In the genomic region with DNA sequence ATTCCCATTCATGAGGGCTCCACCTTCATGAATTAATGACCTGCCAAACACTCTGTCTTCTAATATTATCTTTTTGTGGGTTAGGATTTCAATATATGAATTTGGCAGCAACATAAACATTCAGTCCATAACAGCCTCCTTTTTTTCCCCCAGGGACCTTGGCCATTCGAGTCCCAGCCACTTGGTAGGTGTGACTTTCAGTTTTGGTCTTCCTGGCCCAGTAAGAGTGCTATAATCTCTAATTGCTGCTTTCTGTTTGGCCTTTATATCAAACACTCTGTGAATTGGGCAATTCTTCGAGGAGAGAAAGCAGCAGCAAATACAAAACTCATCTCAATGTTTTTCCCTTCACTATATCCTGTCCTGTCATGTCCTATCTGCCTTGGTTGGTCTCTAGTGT, we compare ENCODE assay signal across 20 cellular contexts. TPM values are rescaled to one million over a fixed set of nuclear protein-coding genes. Genes with fewer than 3 reads are reported as not detected.
A peak's percentile ranks its signal among the peaks of the same experiment; 100 is the strongest.
DNase-seq lines count a peak whose midpoint lies in the region; ATAC-seq, FAIRE-seq and TF ChIP-seq lines count a peak whose summit lies in the region.
"Had no signal": no experiment of that assay in that cellular context is flagged by ENCODE, and none has a peak within 500 bp of the region (broad histone marks: within the 10 kb centered on the region; RNA-seq: fewer than 3 reads in every experiment).

No MANE protein-coding gene starts in this region.

- H3K36me3 ChIP-seq in small intestine (ENCODE audit: control insufficient read depth in 2 of 2, insufficient read depth in 2 of 2, low read length in 2 of 2) (no peaks in the 10 kb centered on the region), sigmoid colon (no peaks in the 10 kb centered on the region)
- H3K36me3 ChIP-seq: HAP-1 had no signal

- no peak for TF ChIP-seq EP300 in sigmoid colon (IDR thresholded peaks at IDR 0.05)

- ATAC-seq in GM18511 (IDR thresholded peaks at IDR 0.05; ENCODE audit: unreplicated experiment) (peak; percentile 73), GM21381 (IDR thresholded peaks at IDR 0.05; ENCODE audit: unreplicated experiment) (peak; percentile 57), HG03342 (IDR thresholded peaks at IDR 0.05; ENCODE audit: unreplicated experiment) (peak; percentile 59)
- ATAC-seq: A549, PC-3 had no signal

- no peak overlapping the region for H3K27ac ChIP-seq in small intestine (ENCODE audit: low read depth in 1 of 2, low read length in 1 of 2)
- no peak overlapping the region for H3K27ac ChIP-seq in sigmoid colon
- H3K27ac ChIP-seq: A549, GM23248 had no signal

- TF ChIP-seq POLR2A in sigmoid colon (IDR thresholded peaks at IDR 0.05) = no peak

- WGBS in small intestine, 3 donors = 14 to 26% (median 25%) methylated on average over 2 of the region's 2 CpGs
- WGBS in sigmoid colon, 2 donors = 26 to 74% methylated on average over 2 of the region's 2 CpGs

- no peaks in the 10 kb centered on the region for H3K9me3 ChIP-seq in small intestine (ENCODE audit: control insufficient read depth, low read depth)
- no peaks in the 10 kb centered on the region for H3K9me3 ChIP-seq in sigmoid colon
- H3K9me3 ChIP-seq: A549, HAP-1 had no signal

- intact Hi-C loops in sigmoid colon (cut with DNase I) = no loop called here

- no peak for FAIRE-seq in small intestine (lab: Jason Lieb, UNC)
- FAIRE-seq: GM12891 had no signal

- DNase-seq in small intestine (peak; percentile 18), DMS114 treated with DMSO at 0.1 percent for 48 hours (lab: John Stamatoyannopoulos, UW; ENCODE audit: unreplicated experiment) (no peak), sigmoid colon (no peak), NCI-H2227 (lab: John Stamatoyannopoulos, UW; ENCODE audit: unreplicated experiment) (no peak)
- DNase-seq: DMS79, GM23248, Karpas-422, NCI-H1694 treated with DMSO at 0.1 percent for 48 hours, NCI-H2081 treated with DMSO at 0.1 percent for 48 hours, NCI-H446 treated with DMSO at 0.1 percent for 48 hours, NCI-H526 treated with DMSO at 0.1 percent for 48 hours, PC-3, SHP77, T1000 had no signal

- no peaks in the 10 kb centered on the region for H3K4me1 ChIP-seq in small intestine (ENCODE audit: control insufficient read depth in 2 of 2, insufficient read depth in 1 of 2, low read depth in 1 of 2, low read length in 1 of 2)
- no peaks in the 10 kb centered on the region for H3K4me1 ChIP-seq in sigmoid colon
- H3K4me1 ChIP-seq: A549, HAP-1 had no signal

- H3K27me3 ChIP-seq in small intestine (ENCODE audit: control insufficient read depth in 2 of 2, insufficient read depth in 2 of 2, low read length in 2 of 2) = no peaks in the 10 kb centered on the region
- no peaks in the 10 kb centered on the region for H3K27me3 ChIP-seq in sigmoid colon

- no peak for TF ChIP-seq CTCF in sigmoid colon (IDR thresholded peaks at IDR 0.05)

- H3K4me3 ChIP-seq in small intestine (ENCODE audit: low read depth in 1 of 2, low read length in 2 of 2) (no peak overlapping the region), sigmoid colon (no peak overlapping the region)
- H3K4me3 ChIP-seq: A549, GM23248, HAP-1 had no signal

RNA-seq across cellular contexts. Expression of a gene that starts 12.4 kb away (rescaled TPM):
- polyA plus RNA-seq in small intestine (1 to 10 TPM; 1.2 to 2.5 (median 1.4) TPM), sigmoid colon (under 1 TPM; 0.60 to 0.92 (median 0.92) TPM)
- total RNA-seq in sigmoid colon = 1 to 10 TPM; 1.1 to 7.3 (median 3.4) TPM
